8 cellular contexts compared by ENCODE assay signal in genomic region chrX:47233333-47234113, GRCh38. TPM values are rescaled to one million over a fixed set of nuclear protein-coding genes. Genes with fewer than 3 reads are reported as not detected.
DNase-seq lines count a peak whose midpoint lies in the region; ATAC-seq and TF ChIP-seq lines count a peak whose summit lies in the region.

No MANE protein-coding gene starts in this region.

- under 1% methylated on average over 30 of the region's 51 CpGs for WGBS in prostate gland
- under 1% methylated on average over 51 of the region's 51 CpGs for WGBS in urinary bladder

- peak; percentile 90 for ATAC-seq in HG02884 (IDR thresholded peaks at IDR 0.05; ENCODE audit: unreplicated experiment)
- peak; percentile 95 for ATAC-seq in left ventricle myocardium superior

- no peaks in the 10 kb centered on the region for H3K27me3 ChIP-seq in prostate gland (replicated peaks; ENCODE audit: insufficient read depth)

- intact Hi-C loops in left ventricle myocardium superior (cut with micrococcal nuclease) = no loop called here
- intact Hi-C loops in prostate gland (cut with DNase I) = no loop called here

- H3K4me3 ChIP-seq in prostate gland (peak overlapping the region; percentile 56), urinary bladder (ENCODE audit: low read depth, low read length) (peak overlapping the region; percentile 55)

- no peaks in the 10 kb centered on the region for H3K9me3 ChIP-seq in prostate gland

- DNase-seq in NCI-H146 treated with DMSO at 0.1 percent for 48 hours (lab: John Stamatoyannopoulos, UW; ENCODE audit: unreplicated experiment) (peak; percentile 98), T-helper 1 cell (peak; percentile 87 to 97 (median 91)), amygdala (lab: John Stamatoyannopoulos, UW) (peak; percentile 41 to 99 (median 90)), left ventricle myocardium superior (peak; percentile 95), prostate gland (ENCODE audit: low spot score) (peak; percentile 93)

- H3K4me1 ChIP-seq in prostate gland (replicated peaks) = no peaks in the 10 kb centered on the region
- H3K4me1 ChIP-seq in urinary bladder (ENCODE audit: insufficient read depth) = no peaks in the 10 kb centered on the region

- H3K36me3 ChIP-seq in prostate gland (no peaks in the 10 kb centered on the region), urinary bladder (ENCODE audit: insufficient read depth) (no peaks in the 10 kb centered on the region)

- no peak for TF ChIP-seq CTCF in prostate gland (IDR thresholded peaks at IDR 0.05)

- TF ChIP-seq POLR2A in GM15510 (IDR thresholded peaks at IDR 0.05; ENCODE audit: borderline replicate concordance, extremely low read depth, insufficient read length) (peak; percentile 43), prostate gland (IDR thresholded peaks at IDR 0.05) (peak; percentile 77)

- H3K27ac ChIP-seq in prostate gland = peak overlapping the region; percentile 99 to 100
- peak overlapping the region; percentile 87 for H3K27ac ChIP-seq in urinary bladder (ENCODE audit: low read depth)

RNA-seq across cellular contexts. Expression of gene USP11, which starts 0.7 kb away (rescaled TPM):
- total RNA-seq in left ventricle myocardium superior (31.4 TPM), prostate gland (100 to 1,000 TPM in 1 of 2 donors, 10 to 100 TPM in 1; 43.3 to 124 TPM), urinary bladder (52.5 TPM)
- polyA plus RNA-seq in urinary bladder = 45.6 TPM

RNA-seq across cellular contexts. Expression of gene CDK16, which starts 15.0 kb away (rescaled TPM):
- total RNA-seq in left ventricle myocardium superior = 155 TPM
- total RNA-seq in prostate gland = 100 to 1,000 TPM in 1 of 2 donors, 10 to 100 TPM in 1; 63.5 to 173 TPM
- 49.1 TPM for total RNA-seq in urinary bladder
- 56.8 TPM for polyA plus RNA-seq in urinary bladder

RNA-seq across cellular contexts. Expression of gene UBA1, which starts 39.9 kb away (rescaled TPM):
- total RNA-seq in left ventricle myocardium superior (100 TPM), prostate gland (100 to 1,000 TPM; 185 to 286 TPM), urinary bladder (61.0 TPM)
- 119 TPM for polyA plus RNA-seq in urinary bladder

Comparison
In these comparisons a context has a peak if more than half of its experiments do, and no peak if none do; other contexts are left out.
1. Peak in every context shown above with its lines: DNase-seq, ATAC-seq, H3K4me3 ChIP-seq and H3K27ac ChIP-seq.